In genomic region chr13:110615322-110616102, GRCh38 we compare ENCODE assay signal across 1 cellular context.
A peak's percentile ranks its signal among the peaks of the same experiment; 100 is the strongest.
TF ChIP-seq lines count a peak whose summit lies in the region.

TSS of gene NAXD (plus strand) at chr13:110615545. CDS start at chr13:110615602, 57 bp downstream.

TF ChIP-seq in GM12878, 131 proteins besides CTCF, POLR2A, EP300 and RAD21 (continued from another document and continues in another):
- no peak for TF ChIP-seq ZBTB33 (IDR thresholded peaks at IDR 0.05)
- TF ChIP-seq HCFC1 (IDR thresholded peaks at IDR 0.05; ENCODE audit: low read length), result 0 out of 2 replicates have a peak, but pooled peaks have one; percentile 25
- no peak for TF ChIP-seq FOXK2 (IDR thresholded peaks at IDR 0.05)
- no peak for TF ChIP-seq ZNF207 (IDR thresholded peaks at IDR 0.05; ENCODE audit: borderline replicate concordance)
- TF ChIP-seq TCF12 (IDR thresholded peaks at IDR 0.05; ENCODE audit: low read depth, low read length), result no peak
- TF ChIP-seq FOXM1 (IDR thresholded peaks at IDR 0.05; ENCODE audit: low read depth, low read length), result no peak
- TF ChIP-seq TARDBP (IDR thresholded peaks at IDR 0.05; ENCODE audit: borderline replicate concordance), result 0 out of 2 replicates have a peak, but pooled peaks have one; percentile 21
- TF ChIP-seq CUX1 (IDR thresholded peaks at IDR 0.05; ENCODE audit: insufficient replicate concordance, low read depth, low read length), result no peak
- no peak for TF ChIP-seq SMAD1 (IDR thresholded peaks at IDR 0.05; ENCODE audit: low read depth, partially characterized antibody)
- no peak for TF ChIP-seq SKIL (IDR thresholded peaks at IDR 0.05; ENCODE audit: low read depth, poor library complexity, severe bottlenecking)
- no peak for TF ChIP-seq RAD51 (IDR thresholded peaks at IDR 0.05)
- TF ChIP-seq CREB1 (IDR thresholded peaks at IDR 0.05; ENCODE audit: low read depth), result peak; percentile 78
- TF ChIP-seq ZSCAN29 (IDR thresholded peaks at IDR 0.05), result no peak
- TF ChIP-seq USF2 (IDR thresholded peaks at IDR 0.05; ENCODE audit: borderline replicate concordance, low read depth, low read length), result no peak
- 0 out of 2 replicates have a peak, but pooled peaks have one; percentile 9 for TF ChIP-seq PAX5 (IDR thresholded peaks at IDR 0.05; ENCODE audit: borderline replicate concordance, low read depth, low read length)
- TF ChIP-seq CHD2 (IDR thresholded peaks at IDR 0.05; ENCODE audit: borderline replicate concordance, low read depth, low read length), result peak; percentile 74
- TF ChIP-seq ZBTB40 (IDR thresholded peaks at IDR 0.05; ENCODE audit: borderline replicate concordance), result peak; percentile 89
- peak; percentile 59; the same call in 1 of the 2 replicates for TF ChIP-seq PML (IDR thresholded peaks at IDR 0.05; ENCODE audit: low read length)
- no peak for TF ChIP-seq BCL3 (IDR thresholded peaks at IDR 0.05; ENCODE audit: borderline replicate concordance, insufficient read depth, low read depth, low read length, poor library complexity, severe bottlenecking)
- peak; percentile 91 for TF ChIP-seq GABPA (IDR thresholded peaks at IDR 0.05; ENCODE audit: low read depth)
- TF ChIP-seq BHLHE40 (IDR thresholded peaks at IDR 0.05; ENCODE audit: borderline replicate concordance in 1 of 2, low read depth in 2 of 2, low read length in 1 of 2), result no peak; a peak in 2 of 4 replicates
- no peak for TF ChIP-seq MEF2A (IDR thresholded peaks at IDR 0.05; ENCODE audit: insufficient read depth, low read depth, low read length)
- no peak for TF ChIP-seq ZNF384 (IDR thresholded peaks at IDR 0.05; ENCODE audit: borderline replicate concordance, low read depth, low read length)
- TF ChIP-seq ATF3 (IDR thresholded peaks at IDR 0.05; ENCODE audit: borderline replicate concordance, extremely low read depth, low read depth, low read length), result no peak
- no peak for TF ChIP-seq BMI1 (IDR thresholded peaks at IDR 0.05; ENCODE audit: borderline replicate concordance)
- no peak for TF ChIP-seq MTA3 (IDR thresholded peaks at IDR 0.05; ENCODE audit: borderline replicate concordance, low read length)
- TF ChIP-seq RELB (IDR thresholded peaks at IDR 0.05; ENCODE audit: low read depth), result peak; percentile 57
- TF ChIP-seq PKNOX1 (IDR thresholded peaks at IDR 0.05), result peak; percentile 98
- TF ChIP-seq HDAC6 (IDR thresholded peaks at IDR 0.05; ENCODE audit: unreplicated experiment), result no peak
- no peak for TF ChIP-seq ZNF274 (IDR thresholded peaks at IDR 0.05; ENCODE audit: insufficient read depth, insufficient read length)
- TF ChIP-seq MYB (IDR thresholded peaks at IDR 0.05; ENCODE audit: borderline replicate concordance, low read depth, low read length), result no peak
- peak; percentile 7; the same call in 1 of the 2 replicates for TF ChIP-seq NFYA (IDR thresholded peaks at IDR 0.05; ENCODE audit: borderline replicate concordance, low read depth, low read length)
- no peak for TF ChIP-seq NRF1 (conservative IDR thresholded peaks at IDR 0.05; ENCODE audit: low read depth, low read length)
- no peak for TF ChIP-seq E2F8 (IDR thresholded peaks at IDR 0.05; ENCODE audit: low read depth, partially characterized antibody)
- TF ChIP-seq KLF5 (IDR thresholded peaks at IDR 0.05; ENCODE audit: partially characterized antibody), result peak; percentile 24
